10 cellular contexts compared by ENCODE assay signal in the genomic region with DNA sequence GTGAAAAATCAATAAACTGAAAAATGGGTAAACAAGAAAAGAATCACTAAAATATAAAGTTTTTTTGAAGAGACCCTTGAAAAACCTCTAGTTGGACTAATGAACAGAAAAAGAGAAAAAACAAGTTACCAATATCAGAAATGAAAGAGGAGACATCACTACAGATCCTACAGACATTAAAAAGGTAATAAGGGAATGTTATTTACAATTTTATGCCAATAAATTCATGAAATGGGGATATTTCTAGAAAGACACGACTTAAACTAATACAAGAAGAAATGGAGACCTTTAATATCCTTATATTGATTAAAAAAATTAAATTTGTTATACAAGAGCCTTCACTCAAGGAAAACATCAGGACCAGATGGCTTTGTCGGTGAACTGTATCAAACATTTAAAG.
"Had no signal": no experiment of that assay in that cellular context is flagged by ENCODE, and none has a peak within 500 bp of the region (broad histone marks: within the 10 kb centered on the region; RNA-seq: fewer than 3 reads in every experiment).

No MANE protein-coding gene starts in this region.

- ATAC-seq: GM23338, K562 had no signal

- H3K4me3 ChIP-seq: GM23338, K562 had no signal

- H3K27ac ChIP-seq: HL-60 had no signal

- FAIRE-seq: H1, H54, K562 had no signal

- DNase-seq: H9, HCEC 1CT, HFFc6, IMR-90, KG1 had no signal
